In the genomic region with DNA sequence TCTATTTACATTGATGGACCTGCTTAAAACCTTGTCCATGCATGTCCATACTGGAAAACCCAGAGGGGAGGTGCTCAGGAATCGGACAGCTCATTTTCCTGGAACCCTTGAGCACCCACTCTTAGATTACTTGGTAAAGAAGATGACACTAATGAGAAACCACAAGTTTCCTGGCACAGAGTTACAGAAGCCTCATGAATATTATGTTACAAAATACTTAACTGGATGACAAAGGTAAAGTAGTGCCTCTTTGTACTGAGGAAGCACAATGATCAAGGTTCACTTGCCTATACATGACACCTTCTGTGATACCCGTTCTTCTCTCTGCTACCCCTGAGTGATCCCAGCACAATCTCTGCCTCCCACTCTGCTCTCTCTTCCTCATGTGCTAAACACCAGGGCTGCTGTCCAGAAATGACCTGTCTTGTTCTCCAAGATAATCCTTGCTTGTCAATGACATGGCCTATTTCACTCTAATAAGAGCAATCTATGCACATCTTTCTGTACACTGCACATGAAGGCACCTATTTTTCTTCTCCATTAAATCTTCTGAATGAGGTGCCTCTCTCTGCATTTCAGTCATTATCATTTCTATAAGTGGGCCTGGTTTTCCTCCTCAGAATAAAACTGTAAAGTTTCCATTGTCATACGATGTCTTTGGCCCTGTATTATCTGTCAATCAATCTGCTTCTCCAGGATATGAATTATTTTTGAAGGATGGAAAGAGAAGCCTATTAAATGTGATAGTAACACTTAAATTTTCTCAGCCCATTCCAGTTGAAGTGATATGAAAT, we compare ENCODE assay signal across 18 cellular contexts.
DNase-seq lines count a peak whose midpoint lies in the region; ATAC-seq and TF ChIP-seq lines count a peak whose summit lies in the region.
"Had no signal": no experiment of that assay in that cellular context is flagged by ENCODE, and none has a peak within 500 bp of the region (broad histone marks: within the 10 kb centered on the region; RNA-seq: fewer than 3 reads in every experiment).

No MANE protein-coding gene starts in this region.

- TF ChIP-seq CTCF in GM13976 (IDR thresholded peaks at IDR 0.05; ENCODE audit: borderline replicate concordance, control extremely low read depth, extremely low read depth, insufficient read depth, missing control alignments), result no peak

- H3K4me1 Mint-ChIP-seq in activated CD8-positive, alpha-beta T cell treated with anti-CD3 and anti-CD28 coated beads, Interleukin-2, amount 10 ng/mL, durations not matched to agents 7 days and 5 days (ENCODE audit: low read depth), result peaks cover 9% of the 10 kb centered on the region
- H3K4me1 Mint-ChIP-seq: B cell, memory B cell had no signal

- POLR2A ChIA-PET in activated CD8-positive, alpha-beta T cell treated with anti-CD3 and anti-CD28 coated beads, Interleukin-2, amount 10 ng/mL, durations not matched to agents 7 days and 5 days (lab: Charles Lee), result no interaction called here

- no peaks in the 10 kb centered on the region for H3K27me3 Mint-ChIP-seq in activated CD8-positive, alpha-beta T cell treated with anti-CD3 and anti-CD28 coated beads, Interleukin-2, amount 10 ng/mL, durations not matched to agents 7 days and 5 days (ENCODE audit: low read depth)
- H3K27me3 Mint-ChIP-seq: activated CD4-positive, alpha-beta T cell treated with anti-CD3 and anti-CD28 coated beads for 36 hours; B cell; memory B cell; naive thymus-derived CD8-positive, alpha-beta T cell had no signal

- intact Hi-C loops in Right ventricle myocardium inferior (cut with DNase I), result no loop called here

- no peak for ATAC-seq in activated CD8-positive, alpha-beta T cell treated with anti-CD3 and anti-CD28 coated beads, Interleukin-2, amount 10 ng/mL, durations not matched to agents 7 days and 5 days
- ATAC-seq in Right ventricle myocardium inferior, result no peak
- ATAC-seq: activated CD4-positive, alpha-beta T cell treated with anti-CD3 and anti-CD28 coated beads for 36 hours; naive thymus-derived CD8-positive, alpha-beta T cell; sciatic nerve had no signal

- H3K27ac Mint-ChIP-seq in activated CD8-positive, alpha-beta T cell treated with anti-CD3 and anti-CD28 coated beads, Interleukin-2, amount 10 ng/mL, durations not matched to agents 7 days and 5 days, result peak overlapping the region; percentile 9
- H3K27ac Mint-ChIP-seq: activated CD4-positive, alpha-beta T cell treated with anti-CD3 and anti-CD28 coated beads for 36 hours; activated naive CD4-positive, alpha-beta T cell treated with anti-CD3 and anti-CD28 coated beads, Interleukin-2, amount 50 U/mL, for 72 hours; B cell; brain; memory B cell had no signal

- CTCF ChIA-PET in activated CD8-positive, alpha-beta T cell treated with anti-CD3 and anti-CD28 coated beads, Interleukin-2, amount 10 ng/mL, durations not matched to agents 7 days and 5 days (lab: Charles Lee), result no interaction called here

- in situ Hi-C loops in GM13976 (cut with MboI; ENCODE audit: low sequenced_read_pairs, unreplicated experiment), result no loop called here

- DNase-seq in DMS53 (lab: John Stamatoyannopoulos, UW), result peak; percentile 56
- DNase-seq in DMS53 treated with DMSO at 0.1 percent for 48 hours (lab: John Stamatoyannopoulos, UW; ENCODE audit: unreplicated experiment), result no peak
- peak; percentile 53 for DNase-seq in NCI-H2029 (lab: John Stamatoyannopoulos, UW)
- no peak for DNase-seq in activated CD8-positive, alpha-beta T cell treated with anti-CD3 and anti-CD28 coated beads, Interleukin-2, amount 10 ng/mL, durations not matched to agents 7 days and 5 days
- peak; percentile 38 for DNase-seq in glomerular visceral epithelial cell (ENCODE audit: extremely low spot score)
- DNase-seq in OCI-M1 (lab: John Stamatoyannopoulos, UW), result no peak
- no peak for DNase-seq in Right ventricle myocardium inferior (ENCODE audit: missing footprints)
- DNase-seq in GM13976 (ENCODE audit: low spot score), result no peak
- DNase-seq: activated CD4-positive, alpha-beta T cell treated with anti-CD3 and anti-CD28 coated beads for 36 hours; Caco-2; islet precursor cell; naive thymus-derived CD8-positive, alpha-beta T cell; NCI-H1048 had no signal

- H3K9me3 Mint-ChIP-seq in activated CD8-positive, alpha-beta T cell treated with anti-CD3 and anti-CD28 coated beads, Interleukin-2, amount 10 ng/mL, durations not matched to agents 7 days and 5 days (ENCODE audit: insufficient read depth), result no peaks in the 10 kb centered on the region
- H3K9me3 Mint-ChIP-seq: brain, memory B cell had no signal

- no peaks in the 10 kb centered on the region for H3K36me3 Mint-ChIP-seq in activated CD8-positive, alpha-beta T cell treated with anti-CD3 and anti-CD28 coated beads, Interleukin-2, amount 10 ng/mL, durations not matched to agents 7 days and 5 days (ENCODE audit: low read depth)
- H3K36me3 Mint-ChIP-seq: brain, memory B cell had no signal

- H3K4me3 Mint-ChIP-seq in activated CD8-positive, alpha-beta T cell treated with anti-CD3 and anti-CD28 coated beads, Interleukin-2, amount 10 ng/mL, durations not matched to agents 7 days and 5 days, result no peak overlapping the region
- H3K4me3 Mint-ChIP-seq: activated CD4-positive, alpha-beta T cell treated with anti-CD3 and anti-CD28 coated beads for 36 hours; B cell; brain; memory B cell; naive thymus-derived CD8-positive, alpha-beta T cell had no signal

Comparison
In these comparisons a context has a peak if more than half of its experiments do, and no peak if none do; other contexts are left out.
1. DNase-seq: peak in DMS53 (single experiment), NCI-H2029 (single experiment) and glomerular visceral epithelial cell (single experiment); none in DMS53 treated with DMSO at 0.1 percent for 48 hours (single experiment), activated CD8-positive, alpha-beta T cell treated with anti-CD3 and anti-CD28 coated beads, Interleukin-2, amount 10 ng/mL, durations not matched to agents 7 days and 5 days (single experiment), OCI-M1 (single experiment), Right ventricle myocardium inferior (single experiment) and GM13976 (single experiment).